Comparison of ENCODE assay signal across 1 cellular context in genomic region chr10:667096-667495, GRCh38.
TF ChIP-seq lines count a peak whose summit lies in the region.

No MANE protein-coding gene starts in this region.

TF ChIP-seq in HepG2, 621 proteins besides CTCF, POLR2A, EP300 and RAD21:
- TF ChIP-seq RBM22 (optimal IDR thresholded peaks at IDR 0.05; ENCODE audit: low read length) (no peak), CHD2 (IDR thresholded peaks at IDR 0.05; ENCODE audit: low read depth, low read length) (no peak), ZNF788 (CRISPR knock-in tag; IDR thresholded peaks at IDR 0.05; ENCODE audit: borderline replicate concordance) (no peak), ZNF432 (CRISPR knock-in tag; IDR thresholded peaks at IDR 0.05; ENCODE audit: borderline replicate concordance) (no peak), KIAA2018 (CRISPR knock-in tag; IDR thresholded peaks at IDR 0.05; ENCODE audit: borderline replicate concordance) (no peak), NCOA1 (CRISPR knock-in tag; IDR thresholded peaks at IDR 0.05) (no peak), ZNF878 (CRISPR knock-in tag; IDR thresholded peaks at IDR 0.05) (no peak), SPEN (CRISPR knock-in tag; IDR thresholded peaks at IDR 0.05; ENCODE audit: low read depth) (no peak), HOXD1 (CRISPR knock-in tag; IDR thresholded peaks at IDR 0.05) (no peak), ZFP1 (CRISPR knock-in tag; IDR thresholded peaks at IDR 0.05) (no peak), CERS6 (CRISPR knock-in tag; IDR thresholded peaks at IDR 0.05) (no peak), ZNF7 (CRISPR knock-in tag; IDR thresholded peaks at IDR 0.05) (no peak), ATM (IDR thresholded peaks at IDR 0.05; ENCODE audit: borderline replicate concordance) (no peak), FOXC1 (CRISPR knock-in tag; IDR thresholded peaks at IDR 0.05; ENCODE audit: borderline replicate concordance) (no peak), MEIS2 (CRISPR knock-in tag; IDR thresholded peaks at IDR 0.05) (no peak), ZKSCAN5 (CRISPR knock-in tag; IDR thresholded peaks at IDR 0.05) (no peak)
